8 cellular contexts compared by ENCODE assay signal in the genomic region with DNA sequence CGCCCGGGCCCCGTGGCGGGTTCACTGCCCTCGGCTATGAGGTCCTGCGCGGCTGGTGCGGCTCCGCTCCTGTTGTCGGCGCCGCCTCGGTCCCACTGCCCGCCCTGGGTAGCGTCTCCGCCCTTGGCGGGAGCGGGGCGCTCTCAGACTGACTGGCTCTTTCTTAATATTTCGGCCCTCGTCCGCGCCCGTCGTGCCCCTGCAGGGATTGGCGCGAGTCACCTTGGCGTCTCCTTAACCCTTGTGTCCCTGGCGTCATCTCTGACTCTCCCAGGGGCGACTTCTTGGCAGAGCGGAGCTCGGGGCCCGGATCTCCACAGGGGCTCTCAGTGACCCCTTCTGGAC. TPM values are rescaled to one million over a fixed set of nuclear protein-coding genes. Genes with fewer than 3 reads are reported as not detected.
DNase-seq lines count a peak whose midpoint lies in the region; ATAC-seq and TF ChIP-seq lines count a peak whose summit lies in the region.

No MANE protein-coding gene starts in this region.

- H3K4me1 ChIP-seq in CD4-positive, alpha-beta memory T cell (ENCODE audit: insufficient read depth, low read length) = peaks cover 49% of the 10 kb centered on the region
- H3K4me1 ChIP-seq in adrenal gland (replicated peaks in 1 of 2) (peaks cover 24 to 47% of the 10 kb centered on the region in 2 donors), iPS-18a (ENCODE audit: control insufficient read depth, low read depth, low read length) (peaks cover 15% of the 10 kb centered on the region)

- H3K4me1 Mint-ChIP-seq in CD4-positive, alpha-beta memory T cell = peaks cover 24 to 70% (median 35%) of the 10 kb centered on the region in 4 donors

- H3K27ac ChIP-seq in CD4-positive, alpha-beta memory T cell (ENCODE audit: low read depth, low read length) = peak overlapping the region; percentile 98
- H3K27ac ChIP-seq in adrenal gland = peak overlapping the region; percentile 96 to 100 (median 97)
- H3K27ac ChIP-seq in iPS-18a (ENCODE audit: low read length) = peak overlapping the region; percentile 92

- H3K36me3 Mint-ChIP-seq in CD4-positive, alpha-beta memory T cell = peaks cover 25 to 54% of the 10 kb centered on the region in 2 donors

- WGBS in adrenal gland, 4 donors = 0% methylated on average over 19 to 33 of the region's 33 CpGs; no CpG with 5 or more reads in 2 of the 4 donors

- intact Hi-C loops in CD4-positive, alpha-beta memory T cell (cut with micrococcal nuclease) = no loop called here
- intact Hi-C loops in adrenal gland (cut with DNase I) = no loop called here

- H3K4me3 ChIP-seq in CD4-positive, alpha-beta memory T cell (ENCODE audit: low read length in 2 of 2) = peak overlapping the region; percentile 78 to 99
- H3K4me3 ChIP-seq in MG63 = peak overlapping the region; percentile 82
- H3K4me3 ChIP-seq in adrenal gland = peak overlapping the region; percentile 66 to 97 (median 86)
- H3K4me3 ChIP-seq in iPS-18a (ENCODE audit: low read length) = peak overlapping the region; percentile 98

- peak overlapping the region; percentile 89 to 99 (median 90) for H3K4me3 Mint-ChIP-seq in CD4-positive, alpha-beta memory T cell

- peak overlapping the region; percentile 93 to 100 (median 97) for H3K27ac Mint-ChIP-seq in CD4-positive, alpha-beta memory T cell

- no peaks in the 10 kb centered on the region for H3K27me3 ChIP-seq in CD4-positive, alpha-beta memory T cell (ENCODE audit: insufficient read depth, low read length)
- H3K27me3 ChIP-seq in MG63 (no peaks in the 10 kb centered on the region), adrenal gland (no peaks in the 10 kb centered on the region), iPS-18a (ENCODE audit: control insufficient read depth, insufficient read depth, low read length) (no peaks in the 10 kb centered on the region)

- no peaks in the 10 kb centered on the region for H3K9me3 ChIP-seq in CD4-positive, alpha-beta memory T cell (ENCODE audit: control insufficient read depth in 1 of 2, low read length in 2 of 2)
- H3K9me3 ChIP-seq in MG63 (no peaks in the 10 kb centered on the region), adrenal gland (replicated peaks in 1 of 3) (no peaks in the 10 kb centered on the region), iPS-18a (ENCODE audit: control insufficient read depth, low read depth, low read length) (no peaks in the 10 kb centered on the region)

- H3K9ac ChIP-seq in iPS-18a (ENCODE audit: low read length) = peak overlapping the region; percentile 99

- peak in 4 of 5 donors; percentile 51 to 60 (median 55) for DNase-seq in CD4-positive, alpha-beta memory T cell
- peak; percentile 45 for DNase-seq in MG63
- DNase-seq in adrenal gland = peak; percentile 68 to 88 (median 75)
- peak; percentile 45 for DNase-seq in stimulated activated CD4-positive, alpha-beta T cell treated with anti-CD3 and anti-CD28 coated beads, Interleukin-1b, Interleukin-23, amount 100 ng/mL, for 48 hours
- DNase-seq in middle frontal gyrus (ENCODE audit: extremely low spot score, low spot score) = no peak
- no peak for DNase-seq in NCI-H2107 (lab: John Stamatoyannopoulos, UW)

- no peak for TF ChIP-seq CTCF in adrenal gland (IDR thresholded peaks at IDR 0.05)

- POLR2A ChIA-PET in CD4-positive, alpha-beta memory T cell (lab: Charles Lee; ENCODE audit: partially characterized antibody) = interaction anchor here (0.7 to 11.2 kb wide), 14 partner anchors 9 to 245 kb away, joined by 3 to 265 read pairs (median 10); a partner anchor contains a TSS

- H3K9me3 Mint-ChIP-seq in CD4-positive, alpha-beta memory T cell = peaks cover 0 to 20% (median 0%) of the 10 kb centered on the region in 8 donors

- peaks cover 12% of the 10 kb centered on the region for H3K36me3 ChIP-seq in CD4-positive, alpha-beta memory T cell (ENCODE audit: insufficient read depth, low read length)
- H3K36me3 ChIP-seq in MG63 (peaks cover 52% of the 10 kb centered on the region), adrenal gland (replicated peaks in 1 of 2) (peaks cover 0 to 26% of the 10 kb centered on the region in 2 donors), iPS-18a (ENCODE audit: control insufficient read depth, low read depth, low read length) (peaks cover 35% of the 10 kb centered on the region)

- CTCF ChIA-PET in CD4-positive, alpha-beta memory T cell (lab: Charles Lee; ENCODE audit: partially characterized antibody) = interaction anchor here (0.5 to 2.2 kb wide), 4 partner anchors 34 to 99 kb away, joined by 3 to 8 read pairs (median 3); no protein-coding TSS in a partner anchor

- H3K27me3 Mint-ChIP-seq in CD4-positive, alpha-beta memory T cell = peaks cover 0 to 6% of the 10 kb centered on the region in 2 donors

- ATAC-seq in HG03135 (IDR thresholded peaks at IDR 0.05; ENCODE audit: unreplicated experiment) = no peak

- no peak for TF ChIP-seq POLR2A in adrenal gland (IDR thresholded peaks at IDR 0.05)

RNA-seq across cellular contexts. Expression of a gene that starts 1.3 kb away (rescaled TPM):
- total RNA-seq in CD4-positive, alpha-beta memory T cell = 1,000 to 10,000 TPM in 1 of 2 experiments, 100 to 1,000 TPM in 1; 974 to 1,069 TPM
- polyA plus RNA-seq in CD4-positive, alpha-beta memory T cell = 1,000 to 10,000 TPM; 1,347 to 1,836 TPM
- total RNA-seq in MG63 (2014; rRNA removed; shearing (Covaris generic); ENCODE audit: low replicate concordance) = 1,493 and 1,533 TPM in 2 replicates
- 100 to 1,000 TPM; 346 to 719 (median 451) TPM for total RNA-seq in adrenal gland
- 1,000 to 10,000 TPM; 1,074 to 1,198 (median 1,079) TPM for polyA plus RNA-seq in adrenal gland

Comparison
In these comparisons a context has a peak if more than half of its experiments do, and no peak if none do; other contexts are left out.
1. DNase-seq: peak in CD4-positive, alpha-beta memory T cell (4 of 5), MG63 (single experiment), adrenal gland (7 of 7) and stimulated activated CD4-positive, alpha-beta T cell treated with anti-CD3 and anti-CD28 coated beads, Interleukin-1b, Interleukin-23, amount 100 ng/mL, for 48 hours (single experiment); none in middle frontal gyrus (single experiment) and NCI-H2107 (single experiment).
2. Peak in every context shown above with its lines, with median percentiles within 50 percentile points of each other: H3K27ac ChIP-seq and H3K4me3 ChIP-seq.